In the genomic region with DNA sequence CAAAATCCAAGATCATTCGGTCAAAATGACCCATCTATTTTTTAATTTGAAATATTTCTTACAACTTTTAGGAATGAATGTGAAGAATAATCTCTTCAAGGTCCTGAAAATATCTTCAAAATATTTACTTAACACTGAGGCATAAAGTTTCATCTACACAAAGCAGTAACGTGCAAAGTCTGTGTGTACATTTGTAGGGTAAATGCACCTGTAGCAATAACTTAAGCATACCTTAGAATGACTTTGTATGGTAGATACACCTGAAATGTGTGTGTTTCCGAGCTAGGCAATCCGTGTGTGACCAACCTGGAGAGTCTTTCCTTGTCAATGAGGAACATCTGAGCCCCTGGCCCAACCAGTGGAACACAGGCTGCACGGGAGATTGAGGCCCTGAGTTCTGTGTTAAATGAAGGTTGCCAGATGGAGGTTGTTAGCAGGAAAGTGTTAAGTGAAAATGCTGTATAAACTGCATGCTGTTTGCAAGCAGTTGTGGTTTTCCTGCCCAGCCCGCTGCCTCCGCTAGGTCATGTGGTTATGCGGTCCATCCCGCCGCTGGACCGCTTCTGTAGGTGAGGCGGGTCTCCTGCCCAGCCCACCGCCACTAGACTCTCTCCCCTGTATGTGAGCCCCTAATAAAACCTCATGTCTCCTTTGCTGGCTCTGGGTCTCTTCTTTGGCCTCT, we compare ENCODE assay signal across 12 cellular contexts. TPM values are rescaled to one million over a fixed set of nuclear protein-coding genes. Genes with fewer than 3 reads are reported as not detected.
DNase-seq lines count a peak whose midpoint lies in the region; ATAC-seq and TF ChIP-seq lines count a peak whose summit lies in the region.
"Had no signal": no experiment of that assay in that cellular context is flagged by ENCODE, and none has a peak within 500 bp of the region (broad histone marks: within the 10 kb centered on the region; RNA-seq: fewer than 3 reads in every experiment).

No MANE protein-coding gene starts in this region.

- H4K8ac ChIP-seq in mesendoderm (ENCODE audit: low read depth, low read length), result no peak overlapping the region

- H3K27ac ChIP-seq in mesendoderm (ENCODE audit: low read depth, low read length), result no peak overlapping the region

- H3K79me2 ChIP-seq in mesendoderm (ENCODE audit: control insufficient read depth, insufficient read depth, low read length), result no peaks in the 10 kb centered on the region

- peak; percentile 42 for DNase-seq in activated T-helper 1 cell treated with anti-CD3 and anti-CD28 coated beads, Interleukin-12 subunit alpha, Interleukin-12 subunit beta, Interleukin-2, Interleukin-4 antibody, amounts not matched to agents 30 ng/mL and 10 ng/mL and 1 ng/mL, durations not matched to agents 14 hours and 24 hours and 36 hours (ENCODE audit: low spot score)
- peak; percentile 72 for DNase-seq in natural killer cell
- DNase-seq in mesendoderm, result no peak
- DNase-seq in AG08395 (ENCODE audit: low spot score), result no peak
- DNase-seq: NCI-H1092; stimulated activated CD4-positive, alpha-beta T cell treated with anti-CD3 and anti-CD28 coated beads, Interleukin-2, amount 100 ng/mL, for 48 hours had no signal

- WGBS in mesendoderm (ENCODE audit: extremely low coverage, insufficient coverage, low lambda C conversion rate), result no CpG with 5 or more reads among the region's 13 CpGs

- TF ChIP-seq CTCF in natural killer cell (IDR thresholded peaks at IDR 0.05), result no peak

- peak overlapping the region; percentile 12 to 84 (median 71) for H3K4me3 Mint-ChIP-seq in IgD-negative memory B cell
- peak overlapping the region; percentile 20 for H3K4me3 Mint-ChIP-seq in activated T-helper 1 cell treated with anti-CD3 and anti-CD28 coated beads, Interleukin-12 subunit alpha, Interleukin-12 subunit beta, Interleukin-2, Interleukin-4 antibody, amounts not matched to agents 30 ng/mL and 10 ng/mL and 1 ng/mL, durations not matched to agents 14 hours and 24 hours and 36 hours
- H3K4me3 Mint-ChIP-seq in natural killer cell, result peak overlapping the region; percentile 75
- H3K4me3 Mint-ChIP-seq: nephron had no signal

- no peaks in the 10 kb centered on the region for H3K4me1 ChIP-seq in mesendoderm (ENCODE audit: control insufficient read depth, low read depth, low read length)

- H2BK15ac ChIP-seq in mesendoderm (replicated peaks; ENCODE audit: low read depth), result no peak overlapping the region

- H2BK120ac ChIP-seq in mesendoderm (ENCODE audit: low read depth, low read length), result no peak overlapping the region

- H3K4me1 Mint-ChIP-seq in IgD-negative memory B cell (peaks cover 14 to 17% (median 14%) of the 10 kb centered on the region in 3 donors), natural killer cell (peaks cover 29 to 33% of the 10 kb centered on the region in 2 donors)
- H3K4me1 Mint-ChIP-seq in activated T-helper 1 cell treated with anti-CD3 and anti-CD28 coated beads, Interleukin-12 subunit alpha, Interleukin-12 subunit beta, Interleukin-2, Interleukin-4 antibody, amounts not matched to agents 30 ng/mL and 10 ng/mL and 1 ng/mL, durations not matched to agents 14 hours and 24 hours and 36 hours (ENCODE audit: low read depth), result peaks cover 42% of the 10 kb centered on the region

- no peaks in the 10 kb centered on the region for H3K79me1 ChIP-seq in mesendoderm (ENCODE audit: low read length)

- H3K36me3 ChIP-seq in mesendoderm (ENCODE audit: control insufficient read depth, insufficient read depth, low read length), result no peaks in the 10 kb centered on the region

- peak; percentile 53 for ATAC-seq in GM18498 (IDR thresholded peaks at IDR 0.05; ENCODE audit: unreplicated experiment)
- ATAC-seq in natural killer cell, result peak; percentile 48 to 63 (median 57)
- no peak for ATAC-seq in HG02973 (IDR thresholded peaks at IDR 0.05; ENCODE audit: unreplicated experiment)
- ATAC-seq in HG02588 (IDR thresholded peaks at IDR 0.05; ENCODE audit: unreplicated experiment), result no peak

- H3K4me3 ChIP-seq in mesendoderm (ENCODE audit: low read length), result no peak overlapping the region

- no peak overlapping the region for H3K18ac ChIP-seq in mesendoderm (ENCODE audit: low read length)

- no peak overlapping the region for H4K5ac ChIP-seq in mesendoderm (ENCODE audit: low read length)

- H3K36me3 Mint-ChIP-seq in IgD-negative memory B cell (no peaks in the 10 kb centered on the region), natural killer cell (no peaks in the 10 kb centered on the region)
- no peaks in the 10 kb centered on the region for H3K36me3 Mint-ChIP-seq in activated T-helper 1 cell treated with anti-CD3 and anti-CD28 coated beads, Interleukin-12 subunit alpha, Interleukin-12 subunit beta, Interleukin-2, Interleukin-4 antibody, amounts not matched to agents 30 ng/mL and 10 ng/mL and 1 ng/mL, durations not matched to agents 14 hours and 24 hours and 36 hours (ENCODE audit: low read depth)

- intact Hi-C loops in activated T-helper 1 cell treated with anti-CD3 and anti-CD28 coated beads, Interleukin-12 subunit alpha, Interleukin-12 subunit beta, Interleukin-2, Interleukin-4 antibody, amounts not matched to agents 30 ng/mL and 10 ng/mL and 1 ng/mL, durations not matched to agents 14 hours and 24 hours and 36 hours (cut with micrococcal nuclease), result loop anchor here (1.0 to 10.0 kb wide), 4 partner anchors 8 to 899 kb away; a partner anchor contains a TSS
- intact Hi-C loops in natural killer cell (cut with micrococcal nuclease), result loop anchor here (1.0 to 5.0 kb wide), 3 partner anchors 8 to 301 kb away; a partner anchor contains a TSS

- no peak overlapping the region for H3K23ac ChIP-seq in mesendoderm (ENCODE audit: low read length)

- H2BK5ac ChIP-seq in mesendoderm (ENCODE audit: low read length), result no peak overlapping the region

- H3K27ac Mint-ChIP-seq in IgD-negative memory B cell (peak overlapping the region in 1 of 3 donors; percentile 21), natural killer cell (peak overlapping the region; percentile 76 to 79)
- H3K27ac Mint-ChIP-seq in activated T-helper 1 cell treated with anti-CD3 and anti-CD28 coated beads, Interleukin-12 subunit alpha, Interleukin-12 subunit beta, Interleukin-2, Interleukin-4 antibody, amounts not matched to agents 30 ng/mL and 10 ng/mL and 1 ng/mL, durations not matched to agents 14 hours and 24 hours and 36 hours, result peak overlapping the region; percentile 53

- H2AK5ac ChIP-seq in mesendoderm (ENCODE audit: low read length), result no peak overlapping the region

- H3K27me3 ChIP-seq in mesendoderm (ENCODE audit: insufficient read depth, low read length, poor library complexity), result no peaks in the 10 kb centered on the region

- no peak overlapping the region for H3K4ac ChIP-seq in mesendoderm (ENCODE audit: low read depth, low read length)

- no peak overlapping the region for H3K9ac ChIP-seq in mesendoderm (ENCODE audit: low read length)

- no peaks in the 10 kb centered on the region for H3K27me3 Mint-ChIP-seq in IgD-negative memory B cell
- H3K27me3 Mint-ChIP-seq in activated T-helper 1 cell treated with anti-CD3 and anti-CD28 coated beads, Interleukin-12 subunit alpha, Interleukin-12 subunit beta, Interleukin-2, Interleukin-4 antibody, amounts not matched to agents 30 ng/mL and 10 ng/mL and 1 ng/mL, durations not matched to agents 14 hours and 24 hours and 36 hours (ENCODE audit: insufficient read depth), result no peaks in the 10 kb centered on the region
- H3K27me3 Mint-ChIP-seq in natural killer cell (ENCODE audit: low read depth in 2 of 2), result no peaks in the 10 kb centered on the region

- no peak overlapping the region for H3K56ac ChIP-seq in mesendoderm (ENCODE audit: low read length)

- H3K9me3 Mint-ChIP-seq in IgD-negative memory B cell (no peaks in the 10 kb centered on the region), natural killer cell (no peaks in the 10 kb centered on the region)
- H3K9me3 Mint-ChIP-seq in activated T-helper 1 cell treated with anti-CD3 and anti-CD28 coated beads, Interleukin-12 subunit alpha, Interleukin-12 subunit beta, Interleukin-2, Interleukin-4 antibody, amounts not matched to agents 30 ng/mL and 10 ng/mL and 1 ng/mL, durations not matched to agents 14 hours and 24 hours and 36 hours, result no peaks in the 10 kb centered on the region
- H3K9me3 Mint-ChIP-seq: nephron had no signal

- no peak overlapping the region for H3K4me2 ChIP-seq in mesendoderm (ENCODE audit: low read length)

RNA-seq across cellular contexts. Expression of a gene that starts 7.6 kb away (rescaled TPM):
- polyA plus RNA-seq in IgD-negative memory B cell, result 49.3 TPM
- total RNA-seq in activated T-helper 1 cell treated with anti-CD3 and anti-CD28 coated beads, Interleukin-12 subunit alpha, Interleukin-12 subunit beta, Interleukin-2, Interleukin-4 antibody, amounts not matched to agents 30 ng/mL and 10 ng/mL and 1 ng/mL, durations not matched to agents 14 hours and 24 hours and 36 hours, result 46.2 and 51.1 TPM in 2 replicates
- 10 to 100 TPM; 30.6 to 47.3 (median 38.0) TPM for total RNA-seq in natural killer cell
- polyA plus RNA-seq in mesendoderm (2013, experiment 1 of 2), result 26.4 TPM
- 26.8 TPM for polyA plus RNA-seq in mesendoderm (2013, experiment 2 of 2)

RNA-seq across cellular contexts. Expression of a gene that starts 49.9 kb away (rescaled TPM):
- 0.18 TPM for polyA plus RNA-seq in IgD-negative memory B cell
- not detected in 2 replicates for total RNA-seq in activated T-helper 1 cell treated with anti-CD3 and anti-CD28 coated beads, Interleukin-12 subunit alpha, Interleukin-12 subunit beta, Interleukin-2, Interleukin-4 antibody, amounts not matched to agents 30 ng/mL and 10 ng/mL and 1 ng/mL, durations not matched to agents 14 hours and 24 hours and 36 hours
- total RNA-seq in natural killer cell, result under 1 TPM in 2 of 3 donors, not detected in 1; 0.50 to 0.54 TPM
- polyA plus RNA-seq in mesendoderm (2013, experiment 1 of 2), result 0.79 TPM
- 0.80 TPM for polyA plus RNA-seq in mesendoderm (2013, experiment 2 of 2)
- total RNA-seq: Daoy had no signal

Comparison
In these comparisons a context has a peak if more than half of its experiments do, and no peak if none do; other contexts are left out.
1. ATAC-seq: peak in GM18498 (single experiment) and natural killer cell (3 of 3); none in HG02973 (single experiment) and HG02588 (single experiment).
2. H3K4me3 Mint-ChIP-seq: peak in every context shown above with its lines; median percentile 75 in natural killer cell; 71 in IgD-negative memory B cell; 20 in activated T-helper 1 cell treated with anti-CD3 and anti-CD28 coated beads, Interleukin-12 subunit alpha, Interleukin-12 subunit beta, Interleukin-2, Interleukin-4 antibody, amounts not matched to agents 30 ng/mL and 10 ng/mL and 1 ng/mL, durations not matched to agents 14 hours and 24 hours and 36 hours.
3. DNase-seq: peak in activated T-helper 1 cell treated with anti-CD3 and anti-CD28 coated beads, Interleukin-12 subunit alpha, Interleukin-12 subunit beta, Interleukin-2, Interleukin-4 antibody, amounts not matched to agents 30 ng/mL and 10 ng/mL and 1 ng/mL, durations not matched to agents 14 hours and 24 hours and 36 hours (single experiment) and natural killer cell (single experiment); none in mesendoderm (single experiment) and AG08395 (single experiment).